Comparison of ENCODE assay signal across 8 cellular contexts in the genomic region with DNA sequence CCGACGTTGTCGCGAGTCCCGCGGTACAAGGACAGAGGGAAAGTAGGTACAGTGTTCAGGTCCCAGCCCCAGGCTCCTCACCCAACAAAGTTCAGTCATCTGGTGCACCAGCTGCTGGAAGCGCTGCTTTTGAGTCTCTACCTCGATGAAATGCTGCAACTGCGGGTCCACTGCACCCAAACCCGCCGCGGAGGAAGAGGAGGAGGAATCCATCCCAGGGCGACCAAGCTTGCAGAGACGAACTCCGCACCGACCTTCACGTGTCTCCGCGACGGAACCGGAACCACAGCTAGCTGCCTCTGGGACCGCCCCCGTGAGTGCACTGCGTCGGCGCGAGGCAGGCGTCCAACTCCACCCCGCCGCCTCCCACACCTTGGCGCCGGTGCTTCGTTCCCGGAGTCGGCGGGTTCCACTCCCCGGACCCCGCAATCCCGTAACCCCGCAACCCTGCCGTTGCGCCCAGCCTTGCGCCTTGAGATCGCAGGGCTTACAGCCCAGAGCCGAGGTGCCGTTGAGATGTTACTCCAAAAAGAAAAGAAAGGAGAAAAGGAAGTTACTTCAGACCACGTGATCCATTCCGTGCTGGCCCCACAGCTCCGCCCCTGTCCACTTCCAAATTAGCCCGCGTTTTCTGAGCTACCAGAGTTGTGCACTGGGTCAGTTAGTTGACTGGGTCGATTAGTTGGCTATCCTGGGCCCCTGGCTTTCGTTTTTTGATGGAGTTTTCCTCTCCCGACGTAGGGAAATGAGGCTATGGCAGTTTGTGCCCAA. TPM values are rescaled to one million over a fixed set of nuclear protein-coding genes. Genes with fewer than 3 reads are reported as not detected.
A peak's percentile ranks its signal among the peaks of the same experiment; 100 is the strongest.
DNase-seq lines count a peak whose midpoint lies in the region; ATAC-seq and TF ChIP-seq lines count a peak whose summit lies in the region.

A gene with protein sequence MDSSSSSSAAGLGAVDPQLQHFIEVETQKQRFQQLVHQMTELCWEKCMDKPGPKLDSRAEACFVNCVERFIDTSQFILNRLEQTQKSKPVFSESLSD (minus strand): TSS at position 291 of the 771 bp plus-strand sequence. CDS start 78 bp downstream, at position 213.

- peaks cover 59% of the 10 kb centered on the region for H3K9me3 Mint-ChIP-seq in endodermal cell

- H3K27me3 Mint-ChIP-seq in endodermal cell (ENCODE audit: insufficient read depth) = peaks cover 4% of the 10 kb centered on the region

- H3K9me3 ChIP-seq in NT2/D1 (ENCODE audit: insufficient read depth, low read length) = no peaks in the 10 kb centered on the region
- no peaks in the 10 kb centered on the region for H3K9me3 ChIP-seq in endodermal cell (ENCODE audit: control insufficient read depth, low read length)

- DNase-seq in COR-L47 (lab: John Stamatoyannopoulos, UW) = peak; percentile 51
- DNase-seq in HT-29 (ENCODE audit: low spot score) = peak; percentile 79
- DNase-seq in NT2/D1 (ENCODE audit: low read depth, low spot score) = peak; percentile 68
- peak; percentile 31 for DNase-seq in activated CD8-positive, alpha-beta memory T cell treated with anti-CD3 and anti-CD28 coated beads, Interleukin-2, amount 50 U/mL, for 1 hour (ENCODE audit: extremely low read depth)
- peak; percentile 88 for DNase-seq in endodermal cell
- peak; percentile 74 for DNase-seq in midbrain (lab: John Stamatoyannopoulos, UW)
- DNase-seq in stimulated activated CD8-positive, alpha-beta memory T cell treated with anti-CD3 and anti-CD28 coated beads, Interleukin-2, amount 100 ng/mL, for 1 hour (ENCODE audit: low read depth in 2 of 2) = peak; percentile 56 to 59

- 0 to 1% methylated on average over 3 to 55 of the region's 55 CpGs for WGBS in endodermal cell (ENCODE audit: insufficient coverage in 1 of 2, insufficient read length in 1 of 2), 2 experiments

- H3K9ac ChIP-seq in NT2/D1 (ENCODE audit: insufficient read length, low read depth) (peak within 1 kb of the TSS; percentile 97), endodermal cell (ENCODE audit: extremely low read depth, low read length, poor library complexity, severe bottlenecking) (peak within 1 kb of the TSS; percentile 57)

- no peak for TF ChIP-seq CTCF in endodermal cell (conservative IDR thresholded peaks at IDR 0.05)

- H3K27me3 ChIP-seq in NT2/D1 (ENCODE audit: insufficient read depth, insufficient read length) (no peaks in the 10 kb centered on the region), endodermal cell (ENCODE audit: control insufficient read depth, insufficient read depth, low read length, poor library complexity, severe bottlenecking) (no peaks in the 10 kb centered on the region)

- H3K36me3 ChIP-seq in NT2/D1 (ENCODE audit: insufficient read depth, insufficient read length, low read length) (peaks cover 26% of the 10 kb centered on the region), endodermal cell (ENCODE audit: control insufficient read depth, insufficient read depth, low read length) (peaks cover 12% of the 10 kb centered on the region)

- H3K36me3 Mint-ChIP-seq in endodermal cell (ENCODE audit: low read depth) = peaks cover 10% of the 10 kb centered on the region

- peak within 1 kb of the TSS; percentile 90 for H3K27ac Mint-ChIP-seq in endodermal cell

- ATAC-seq in GM21360 (IDR thresholded peaks at IDR 0.05; ENCODE audit: unreplicated experiment) = peak; percentile 92

- H3K4me3 ChIP-seq in NT2/D1 (ENCODE audit: insufficient read length, low read depth) (peak within 1 kb of the TSS; percentile 93), endodermal cell (ENCODE audit: low read length) (peak within 1 kb of the TSS; percentile 92)

- peak within 1 kb of the TSS; percentile 55 for H3K27ac ChIP-seq in endodermal cell (ENCODE audit: low read depth, low read length)

- H3K4me1 Mint-ChIP-seq in endodermal cell = no peaks in the 10 kb centered on the region

- H3K4me3 Mint-ChIP-seq in endodermal cell = peak within 1 kb of the TSS; percentile 84

- no peaks in the 10 kb centered on the region for H3K4me1 ChIP-seq in NT2/D1 (ENCODE audit: insufficient read depth, insufficient read length)
- H3K4me1 ChIP-seq in endodermal cell (ENCODE audit: control insufficient read depth, insufficient read depth, low read length) = no peaks in the 10 kb centered on the region

RNA-seq across cellular contexts. Expression of the gene that starts here (rescaled TPM):
- total RNA-seq in HT-29 (2014; rRNA removed; shearing (Covaris generic)) = 2.6 and 5.3 TPM in 2 replicates
- 10 to 100 TPM; 18.5 to 20.7 TPM for total RNA-seq in endodermal cell
- 14.6 TPM for polyA plus RNA-seq in endodermal cell (2013, experiment 1 of 2)
- polyA plus RNA-seq in endodermal cell (2013, experiment 2 of 2) = 12.5 TPM

Comparison
In these comparisons a context has a peak if more than half of its experiments do, and no peak if none do; other contexts are left out.
1. Peak in every context shown above with its lines: DNase-seq, ATAC-seq, H3K4me3 ChIP-seq and H3K27ac ChIP-seq.
2. DNase-seq: peak in every context shown above with its lines; median percentile 88 in endodermal cell; 79 in HT-29; 74 in midbrain; 68 in NT2/D1; 58 in stimulated activated CD8-positive, alpha-beta memory T cell treated with anti-CD3 and anti-CD28 coated beads, Interleukin-2, amount 100 ng/mL, for 1 hour; 51 in COR-L47; 31 in activated CD8-positive, alpha-beta memory T cell treated with anti-CD3 and anti-CD28 coated beads, Interleukin-2, amount 50 U/mL, for 1 hour.